In genomic region chr2:132517386-132517785, GRCh38 we compare ENCODE assay signal across 3 cellular contexts.
TF ChIP-seq lines count a peak whose summit lies in the region.

No MANE protein-coding gene starts in this region.

TF ChIP-seq in A549, 52 proteins besides CTCF, POLR2A, EP300 and RAD21:
- TF ChIP-seq MAFK (IDR thresholded peaks at IDR 0.05; ENCODE audit: partially characterized antibody) (peak; percentile 14), BCL3 (IDR thresholded peaks at IDR 0.05) (no peak)
TF ChIP-seq in A549: peak in this region for 1.

TF ChIP-seq in IMR-90, 13 proteins besides CTCF, POLR2A, EP300 and RAD21:
- TF ChIP-seq, protein P1, sequence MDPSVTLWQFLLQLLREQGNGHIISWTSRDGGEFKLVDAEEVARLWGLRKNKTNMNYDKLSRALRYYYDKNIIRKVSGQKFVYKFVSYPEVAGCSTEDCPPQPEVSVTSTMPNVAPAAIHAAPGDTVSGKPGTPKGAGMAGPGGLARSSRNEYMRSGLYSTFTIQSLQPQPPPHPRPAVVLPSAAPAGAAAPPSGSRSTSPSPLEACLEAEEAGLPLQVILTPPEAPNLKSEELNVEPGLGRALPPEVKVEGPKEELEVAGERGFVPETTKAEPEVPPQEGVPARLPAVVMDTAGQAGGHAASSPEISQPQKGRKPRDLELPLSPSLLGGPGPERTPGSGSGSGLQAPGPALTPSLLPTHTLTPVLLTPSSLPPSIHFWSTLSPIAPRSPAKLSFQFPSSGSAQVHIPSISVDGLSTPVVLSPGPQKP (IDR thresholded peaks at IDR 0.05; ENCODE audit: borderline replicate concordance, low read depth, low read length): no peak
- TF ChIP-seq NFE2L2 (IDR thresholded peaks at IDR 0.05; ENCODE audit: low read depth, low read length): peak; percentile 38; the same call in 1 of the 2 replicates

TF ChIP-seq in K562, 482 proteins besides CTCF, POLR2A, EP300 and RAD21:
- no peak for TF ChIP-seq ZBTB12 (CRISPR knock-in tag; IDR thresholded peaks at IDR 0.05)
- no peak for TF ChIP-seq TCF7L2 (IDR thresholded peaks at IDR 0.05; ENCODE audit: low read depth, low read length)
- TF ChIP-seq ETS1 (conservative IDR thresholded peaks at IDR 0.05; ENCODE audit: control insufficient read depth, low read depth, low read length): no peak
- TF ChIP-seq MAFF (IDR thresholded peaks at IDR 0.05; ENCODE audit: low read length): 0 out of 2 replicates have a peak, but pooled peaks have one; percentile 1
- no peak for TF ChIP-seq HMG20A (CRISPR knock-in tag; conservative IDR thresholded peaks at IDR 0.05)
